In genomic region chr11:96103102-96103501, GRCh38 we compare ENCODE assay signal across 20 cellular contexts.
DNase-seq lines count a peak whose midpoint lies in the region; ATAC-seq and TF ChIP-seq lines count a peak whose summit lies in the region.
"Had no signal": no experiment of that assay in that cellular context is flagged by ENCODE, and none has a peak within 500 bp of the region (broad histone marks: within the 10 kb centered on the region; RNA-seq: fewer than 3 reads in every experiment).

No MANE protein-coding gene starts in this region.

- no peaks in the 10 kb centered on the region for H3K9me3 ChIP-seq in CD8-positive, alpha-beta T cell (ENCODE audit: low read length)
- no peaks in the 10 kb centered on the region for H3K9me3 ChIP-seq in PC-9 (ENCODE audit: insufficient read depth, low read depth)
- no peaks in the 10 kb centered on the region for H3K9me3 ChIP-seq in osteoblast (ENCODE audit: low read depth, low read length)
- H3K9me3 ChIP-seq: gastroesophageal sphincter, left lung, vagina had no signal

- H3K27me3 ChIP-seq in CD8-positive, alpha-beta T cell (ENCODE audit: insufficient read depth, low read length) = no peaks in the 10 kb centered on the region
- no peaks in the 10 kb centered on the region for H3K27me3 ChIP-seq in PC-9 (ENCODE audit: insufficient read depth, low read depth)
- no peaks in the 10 kb centered on the region for H3K27me3 ChIP-seq in osteoblast (ENCODE audit: insufficient read depth, low read length)
- H3K27me3 ChIP-seq: gastroesophageal sphincter, left lung, vagina had no signal

- no peak for DNase-seq in CD8-positive, alpha-beta T cell
- no peak for DNase-seq in PC-9
- DNase-seq in dermis blood vessel endothelial cell = peak; percentile 11
- no peak for DNase-seq in osteoblast (ENCODE audit: insufficient read length, low spot score, missing footprints)
- DNase-seq in inferior parietal cortex (ENCODE audit: extremely low spot score) = no peak
- DNase-seq in GM19240 (ENCODE audit: insufficient read length, low spot score) = no peak
- DNase-seq: activated naive CD4-positive, alpha-beta T cell treated with Interleukin-2 at 50 U/mL for 16 hours; Calu3; Kasumi-1; left lung; NCI-H1105 treated with DMSO at 0.1 percent for 48 hours; NCI-H748 treated with DMSO at 0.1 percent for 48 hours; posterior cingulate gyrus; stimulated activated CD4-positive, alpha-beta T cell treated with anti-CD3 and anti-CD28 coated beads, Interleukin-4, amount 100 ng/mL, for 4 hours had no signal

- no peak overlapping the region for H3K4me3 ChIP-seq in CD8-positive, alpha-beta T cell (ENCODE audit: low read depth, low read length)
- no peak overlapping the region for H3K4me3 ChIP-seq in PC-9
- no peak overlapping the region for H3K4me3 ChIP-seq in osteoblast (ENCODE audit: insufficient read depth, low read length)
- H3K4me3 ChIP-seq: gastroesophageal sphincter, left lung, skin epidermis, vagina had no signal

- ATAC-seq in CD8-positive, alpha-beta T cell = no peak
- ATAC-seq in GM21786 (IDR thresholded peaks at IDR 0.05; ENCODE audit: unreplicated experiment) = no peak
- ATAC-seq in stimulated activated memory B cell treated with anti-CD40 and anti-IgM and Interleukin-4, amounts not matched to agents 10 μg/mL and 1 μg/mL and 100 μg/mL, for 72 hours = no peak
- ATAC-seq: gastroesophageal sphincter, left lung, Panc1 had no signal

- peaks cover 58% of the 10 kb centered on the region for H3K4me1 Mint-ChIP-seq in CD8-positive, alpha-beta T cell (ENCODE audit: low read depth)
- peaks cover 35% of the 10 kb centered on the region for H3K4me1 Mint-ChIP-seq in stimulated activated memory B cell treated with anti-CD40 and anti-IgM and Interleukin-4, amounts not matched to agents 10 μg/mL and 1 μg/mL and 100 μg/mL, for 72 hours

- no TSS peak for BruUV-seq in PC-9 (replicated peaks; lab: Mats Ljungman, UMichigan)

- no peak overlapping the region for H3K4me3 Mint-ChIP-seq in CD8-positive, alpha-beta T cell
- no peak overlapping the region for H3K4me3 Mint-ChIP-seq in stimulated activated memory B cell treated with anti-CD40 and anti-IgM and Interleukin-4, amounts not matched to agents 10 μg/mL and 1 μg/mL and 100 μg/mL, for 72 hours

- peaks cover 29% of the 10 kb centered on the region for H3K36me3 Mint-ChIP-seq in CD8-positive, alpha-beta T cell
- peaks cover 11% of the 10 kb centered on the region for H3K36me3 Mint-ChIP-seq in stimulated activated memory B cell treated with anti-CD40 and anti-IgM and Interleukin-4, amounts not matched to agents 10 μg/mL and 1 μg/mL and 100 μg/mL, for 72 hours

- peaks cover 34% of the 10 kb centered on the region for H3F3A ChIP-seq in PC-9 (ENCODE audit: insufficient read depth, low read depth)

- POLR2A ChIA-PET in CD8-positive, alpha-beta T cell (lab: Charles Lee) = interaction anchor here (1.0 kb wide), 1 partner anchor 8 kb away, joined by 3 read pairs; no protein-coding TSS in a partner anchor
- POLR2A ChIA-PET in PC-9 (lab: Charles Lee; ENCODE audit: unreplicated experiment) = interaction anchor here (0.7 kb wide), 1 partner anchor 208 kb away, joined by 4 read pairs; no protein-coding TSS in a partner anchor

- H3K36me3 ChIP-seq in CD8-positive, alpha-beta T cell (ENCODE audit: insufficient read depth, low read length) = no peaks in the 10 kb centered on the region
- no peaks in the 10 kb centered on the region for H3K36me3 ChIP-seq in PC-9 (ENCODE audit: low read depth)
- no peaks in the 10 kb centered on the region for H3K36me3 ChIP-seq in osteoblast (ENCODE audit: insufficient read depth, low read length)
- H3K36me3 ChIP-seq: gastroesophageal sphincter, left lung, vagina had no signal

- peaks cover 69% of the 10 kb centered on the region for H3K79me2 ChIP-seq in PC-9 (ENCODE audit: low read depth)
- peaks cover 63% of the 10 kb centered on the region for H3K79me2 ChIP-seq in osteoblast (ENCODE audit: insufficient read depth, low read length)

- CTCF ChIA-PET in CD8-positive, alpha-beta T cell (lab: Charles Lee) = interaction anchor here (1.8 kb wide), 1 partner anchor 240 kb away, joined by 7 read pairs; the partner anchor contains the start of gene MAML2
- CTCF ChIA-PET in PC-9 (lab: Charles Lee) = no interaction called here

- no peak for TF ChIP-seq CTCF in CD8-positive, alpha-beta T cell (IDR thresholded peaks at IDR 0.05)
- TF ChIP-seq CTCF in PC-9 (conservative IDR thresholded peaks at IDR 0.05) (no peak), osteoblast (IDR thresholded peaks at IDR 0.05; ENCODE audit: extremely low read depth, low read depth, low read length) (no peak)

- H3K9me2 ChIP-seq in PC-9 (ENCODE audit: insufficient read depth) = no peaks in the 10 kb centered on the region

- no peak overlapping the region for H3K27ac ChIP-seq in CD8-positive, alpha-beta T cell (ENCODE audit: low read depth, low read length)
- peak overlapping the region; percentile 62 for H3K27ac ChIP-seq in PC-9
- peak overlapping the region; percentile 84 for H3K27ac ChIP-seq in osteoblast (ENCODE audit: low read depth, low read length)
- H3K27ac ChIP-seq: gastroesophageal sphincter, vagina had no signal

- peaks cover 25% of the 10 kb centered on the region for H3K4me1 ChIP-seq in CD8-positive, alpha-beta T cell (ENCODE audit: insufficient read depth, low read length)
- peaks cover 53% of the 10 kb centered on the region for H3K4me1 ChIP-seq in PC-9 (replicated peaks; ENCODE audit: insufficient read depth)
- peaks cover 63% of the 10 kb centered on the region for H3K4me1 ChIP-seq in osteoblast (ENCODE audit: insufficient read depth, low read length)

- peak overlapping the region; percentile 41 for H3K27ac Mint-ChIP-seq in CD8-positive, alpha-beta T cell
- no peak overlapping the region for H3K27ac Mint-ChIP-seq in stimulated activated memory B cell treated with anti-CD40 and anti-IgM and Interleukin-4, amounts not matched to agents 10 μg/mL and 1 μg/mL and 100 μg/mL, for 72 hours

- H4K20me1 ChIP-seq in PC-9 (ENCODE audit: insufficient read depth) (no peaks in the 10 kb centered on the region), osteoblast (ENCODE audit: insufficient read depth, low read length) (no peaks in the 10 kb centered on the region)

- H2AFZ ChIP-seq in PC-9 (no peak overlapping the region), osteoblast (ENCODE audit: low read length) (no peak overlapping the region)

- H3K27me3 Mint-ChIP-seq in CD8-positive, alpha-beta T cell (ENCODE audit: low read depth) = no peaks in the 10 kb centered on the region
- H3K27me3 Mint-ChIP-seq in stimulated activated memory B cell treated with anti-CD40 and anti-IgM and Interleukin-4, amounts not matched to agents 10 μg/mL and 1 μg/mL and 100 μg/mL, for 72 hours = no peaks in the 10 kb centered on the region

- intact Hi-C loops in CD8-positive, alpha-beta T cell (cut with DNase I, micrococcal nuclease) = no loop called here
- intact Hi-C loops in PC-9 (cut with micrococcal nuclease; ENCODE audit: unreplicated experiment) = no loop called here

- no peaks in the 10 kb centered on the region for H3K9me3 Mint-ChIP-seq in CD8-positive, alpha-beta T cell
- H3K9me3 Mint-ChIP-seq in stimulated activated memory B cell treated with anti-CD40 and anti-IgM and Interleukin-4, amounts not matched to agents 10 μg/mL and 1 μg/mL and 100 μg/mL, for 72 hours = no peaks in the 10 kb centered on the region

- H3K4me2 ChIP-seq in PC-9 (peak overlapping the region; percentile 26), osteoblast (ENCODE audit: insufficient read depth, low read length) (peak overlapping the region; percentile 61)
